In the genomic region with DNA sequence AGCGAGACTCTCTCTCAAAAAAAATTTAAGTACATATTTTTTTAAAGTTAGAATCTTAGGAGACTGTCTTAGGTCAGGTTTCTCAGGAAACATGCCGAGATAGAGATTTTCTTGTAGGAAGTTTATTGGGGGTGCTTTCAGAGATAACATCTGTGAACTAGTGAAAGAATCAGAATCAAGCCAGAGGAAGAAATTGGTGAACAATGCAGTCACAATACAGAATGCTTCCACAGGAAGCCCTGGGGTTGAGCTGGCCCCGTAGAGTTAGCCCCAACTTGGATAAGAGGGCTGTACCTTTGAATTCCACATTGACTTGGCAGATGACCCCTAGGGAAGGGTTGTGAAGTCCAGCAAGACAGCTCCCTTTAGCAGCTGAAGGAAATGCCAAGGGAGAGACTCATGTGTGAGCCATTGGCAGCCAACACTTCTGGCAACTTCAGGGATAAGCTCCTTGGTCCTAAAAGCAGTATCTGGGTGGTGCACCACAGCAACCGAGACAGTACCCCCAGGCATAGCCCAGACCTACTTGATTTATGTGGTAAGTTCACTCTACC, we compare ENCODE assay signal across 23 cellular contexts. TPM values are rescaled to one million over a fixed set of nuclear protein-coding genes. Genes with fewer than 3 reads are reported as not detected.
DNase-seq lines count a peak whose midpoint lies in the region; ATAC-seq, FAIRE-seq and TF ChIP-seq lines count a peak whose summit lies in the region.
"Had no signal": no experiment of that assay in that cellular context is flagged by ENCODE, and none has a peak within 500 bp of the region (broad histone marks: within the 10 kb centered on the region; RNA-seq: fewer than 3 reads in every experiment).

No MANE protein-coding gene starts in this region.

- no peaks in the 10 kb centered on the region for H3K9me1 ChIP-seq in keratinocyte (ENCODE audit: control insufficient read depth, extremely low read depth, insufficient read depth, low read length)

- H3K27me3 ChIP-seq in BLaER1 treated with 17β-estradiol and CSF1 and Interleukin-3, amounts not matched to agents 10 nM and 100 nM = peaks cover 0 to 11% (median 0%) of the 10 kb centered on the region in 11 experiments; a peak in 4 of 22 replicates
- H3K27me3 ChIP-seq in bronchial epithelial cell (ENCODE audit: control insufficient read depth, insufficient read depth, low read length) (peaks cover 15% of the 10 kb centered on the region), keratinocyte (ENCODE audit: control insufficient read depth, extremely low read depth, insufficient read depth, low read length) (peaks cover 12% of the 10 kb centered on the region), spleen (replicated peaks in 1 of 7) (no peaks in the 10 kb centered on the region)
- H3K27me3 ChIP-seq: right atrium auricular region had no signal

- H4K20me1 ChIP-seq in BLaER1 treated with 17β-estradiol and CSF1 and Interleukin-3, amounts not matched to agents 10 nM and 100 nM = no peaks in the 10 kb centered on the region
- H4K20me1 ChIP-seq in keratinocyte (ENCODE audit: control insufficient read depth, extremely low read depth, insufficient read depth, low read length) = no peaks in the 10 kb centered on the region

- peaks cover 16 to 59% (median 40%) of the 10 kb centered on the region in 10 experiments for H3K4me1 ChIP-seq in BLaER1 treated with 17β-estradiol and CSF1 and Interleukin-3, amounts not matched to agents 10 nM and 100 nM
- H3K4me1 ChIP-seq in keratinocyte (ENCODE audit: control insufficient read depth, extremely low read depth, insufficient read depth, low read length) (peaks cover 20% of the 10 kb centered on the region), spleen (peaks cover 8 to 51% (median 27%) of the 10 kb centered on the region in 6 donors)
- H3K4me1 ChIP-seq: Caco-2, right atrium auricular region had no signal

- DNase-seq in HS-5 (ENCODE audit: low read depth) (peak; percentile 77), bronchial epithelial cell (ENCODE audit: low read depth) (peak; percentile 65), keratinocyte (ENCODE audit: low read depth, low spot score) (no peak), DMS153 (lab: John Stamatoyannopoulos, UW) (no peak), spleen (no peak)
- DNase-seq in stimulated activated naive CD4-positive, alpha-beta T cell (lab: John Stamatoyannopoulos, UW) = no peak
- DNase-seq: activated CD4-positive, alpha-beta T cell treated with anti-CD3 and anti-CD28 coated beads for 4 hours; activated naive CD4-positive, alpha-beta T cell; Caco-2; kidney; NCI-H774 had no signal

- WGBS in spleen, 5 donors = 61 to 67% (median 66%) methylated on average over 4 of the region's 4 CpGs

- no peaks in the 10 kb centered on the region for H3K9me3 ChIP-seq in BLaER1 treated with 17β-estradiol and CSF1 and Interleukin-3, amounts not matched to agents 10 nM and 100 nM (replicated peaks in 1 of 11)
- no peaks in the 10 kb centered on the region for H3K9me3 ChIP-seq in keratinocyte (ENCODE audit: control insufficient read depth, low read depth, low read length)
- H3K9me3 ChIP-seq in spleen = no peaks in the 10 kb centered on the region
- H3K9me3 ChIP-seq: Caco-2, right atrium auricular region had no signal

- no peak for TF ChIP-seq POLR2A in spleen (IDR thresholded peaks at IDR 0.05)

- no peak overlapping the region for H3K4me3 ChIP-seq in BLaER1 treated with 17β-estradiol and CSF1 and Interleukin-3, amounts not matched to agents 10 nM and 100 nM
- H3K4me3 ChIP-seq in bronchial epithelial cell (ENCODE audit: low read depth, low read length) = no peak overlapping the region
- no peak overlapping the region for H3K4me3 ChIP-seq in keratinocyte (ENCODE audit: control insufficient read depth in 2 of 3, extremely low read depth in 1 of 3, insufficient read depth in 2 of 3, low read depth in 1 of 3, low read length in 3 of 3)
- H3K4me3 ChIP-seq in spleen = no peak overlapping the region
- H3K4me3 ChIP-seq: GM23338, hepatocyte, right atrium auricular region had no signal

- ATAC-seq in GM18867 (IDR thresholded peaks at IDR 0.05; ENCODE audit: unreplicated experiment) = no peak
- ATAC-seq: esophagus mucosa, GM23338 had no signal

- intact Hi-C loops in spleen (cut with DNase I; ENCODE audit: low total_unique reads) = no loop called here

- FAIRE-seq in bronchial epithelial cell (lab: Jason Lieb, UNC) = no peak
- FAIRE-seq in keratinocyte (lab: Jason Lieb, UNC) = peak; percentile 67
- FAIRE-seq: astrocyte, G401.6, GM12892, kidney had no signal

- H2AFZ ChIP-seq in keratinocyte (ENCODE audit: control insufficient read depth, low read length) = no peak overlapping the region
- H2AFZ ChIP-seq: GM23338, hepatocyte had no signal

- H3K9ac ChIP-seq in BLaER1 treated with 17β-estradiol and CSF1 and Interleukin-3, amounts not matched to agents 10 nM and 100 nM = no peak overlapping the region
- no peak overlapping the region for H3K9ac ChIP-seq in keratinocyte (ENCODE audit: control insufficient read depth, extremely low read depth, insufficient read depth, low read length)
- H3K9ac ChIP-seq: KMS-11 had no signal

- H3K4me2 ChIP-seq in BLaER1 treated with 17β-estradiol and CSF1 and Interleukin-3, amounts not matched to agents 10 nM and 100 nM = peak overlapping the region in 6 of 11 experiments; percentile 3 to 71 (median 48); a peak in 9 of 22 replicates
- no peak overlapping the region for H3K4me2 ChIP-seq in keratinocyte (ENCODE audit: control insufficient read depth, extremely low read depth, insufficient read depth, low read depth, low read length)
- H3K4me2 ChIP-seq: GM23338, hepatocyte, KMS-11 had no signal

- H3K36me3 ChIP-seq in BLaER1 treated with 17β-estradiol and CSF1 and Interleukin-3, amounts not matched to agents 10 nM and 100 nM = no peaks in the 10 kb centered on the region
- no peaks in the 10 kb centered on the region for H3K36me3 ChIP-seq in bronchial epithelial cell (ENCODE audit: control insufficient read depth, insufficient read depth, low read length)
- no peaks in the 10 kb centered on the region for H3K36me3 ChIP-seq in keratinocyte (ENCODE audit: control insufficient read depth in 2 of 2, extremely low read depth in 1 of 2, insufficient read depth in 2 of 2, low read length in 2 of 2)
- H3K36me3 ChIP-seq in spleen = no peaks in the 10 kb centered on the region
- H3K36me3 ChIP-seq: right atrium auricular region had no signal

- H3K27ac ChIP-seq in BLaER1 treated with 17β-estradiol and CSF1 and Interleukin-3, amounts not matched to agents 10 nM and 100 nM = no peak overlapping the region
- H3K27ac ChIP-seq in keratinocyte (ENCODE audit: control insufficient read depth, insufficient read depth, low read length) = no peak overlapping the region
- no peak overlapping the region for H3K27ac ChIP-seq in spleen
- H3K27ac ChIP-seq: hepatocyte, KMS-11, right atrium auricular region had no signal

- TF ChIP-seq CTCF in bronchial epithelial cell (IDR thresholded peaks at IDR 0.05; ENCODE audit: insufficient read depth, low read length, severe bottlenecking) (no peak), keratinocyte (optimal IDR thresholded peaks at IDR 0.05 in 1 of 3, IDR thresholded peaks at IDR 0.05 in 1 of 3, conservative IDR thresholded peaks at IDR 0.05 in 1 of 3; ENCODE audit: extremely low read depth in 1 of 3, insufficient read depth in 2 of 3, low read length in 3 of 3) (no peak), spleen (IDR thresholded peaks at IDR 0.05 in 8 of 11, conservative IDR thresholded peaks at IDR 0.05 in 3 of 11) (no peak)

- H3K79me2 ChIP-seq in keratinocyte (ENCODE audit: control insufficient read depth, insufficient read depth, low read length) = no peaks in the 10 kb centered on the region
- H3K79me2 ChIP-seq: hepatocyte had no signal

- dilution Hi-C loops in keratinocyte (cut with MboI; ENCODE audit: extremely low pct_ligation_motif_present, low sequenced_read_pairs) = no loop called here

RNA-seq across cellular contexts. Expression of gene PLCB2, which starts 7.1 kb away (rescaled TPM):
- total RNA-seq in bronchial epithelial cell (not detected in 2 replicates), spleen (100 to 1,000 TPM; 175 to 247 (median 189) TPM)
- polyA plus RNA-seq in keratinocyte (0.52 to 1.1 TPM (median 0.73 TPM) in 3 replicates), spleen (100 to 1,000 TPM in 2 of 3 donors, 10 to 100 TPM in 1; 63.8 to 190 (median 168) TPM)
- not detected for polyA plus RNA-seq in keratinocyte (2011; ENCODE audit: low read depth)
- 0.69 and 0.72 TPM in 2 replicates for polyA plus RNA-seq in keratinocyte (2011; cell fraction: cytosol; rRNA removed)
- 0.73 and 1.3 TPM in 2 replicates for polyA plus RNA-seq in keratinocyte (2011; cell fraction: nucleus; rRNA removed)
- polyA plus RNA-seq in keratinocyte (2012; ENCODE audit: low replicate concordance) = 0.23 and 1.4 TPM in 2 replicates
- polyA minus RNA-seq in keratinocyte = 0.40 to 0.69 TPM in 2 of 3 replicates, not detected in the other
- polyA minus RNA-seq in keratinocyte (2011; cell fraction: cytosol; rRNA and poly(A)+ RNA removed) = not detected
- not detected in 2 replicates for polyA minus RNA-seq in keratinocyte (2011; cell fraction: nucleus; rRNA and poly(A)+ RNA removed)
- total RNA-seq: dermis microvascular lymphatic vessel endothelial cell had no signal

RNA-seq across cellular contexts. Expression of gene INAFM2, which starts 8.7 kb away (rescaled TPM):
- total RNA-seq in bronchial epithelial cell = 6.3 and 6.8 TPM in 2 replicates
- 9.1 to 15.2 TPM (median 13.5 TPM) in 3 replicates for polyA plus RNA-seq in keratinocyte
- polyA plus RNA-seq in keratinocyte (2011; ENCODE audit: low read depth) = 2.5 TPM
- 8.5 and 17.1 TPM in 2 replicates for polyA plus RNA-seq in keratinocyte (2011; cell fraction: cytosol; rRNA removed)
- 17.2 and 18.4 TPM in 2 replicates for polyA plus RNA-seq in keratinocyte (2011; cell fraction: nucleus; rRNA removed)
- polyA plus RNA-seq in keratinocyte (2012; ENCODE audit: low replicate concordance) = 7.8 and 18.3 TPM in 2 replicates
- polyA minus RNA-seq in keratinocyte = 4.8 to 6.7 TPM (median 6.4 TPM) in 3 replicates
- 10.7 TPM for polyA minus RNA-seq in keratinocyte (2011; cell fraction: cytosol; rRNA and poly(A)+ RNA removed)
- 4.6 and 5.9 TPM in 2 replicates for polyA minus RNA-seq in keratinocyte (2011; cell fraction: nucleus; rRNA and poly(A)+ RNA removed)
- 10 to 100 TPM; 16.8 to 29.6 (median 22.9) TPM for total RNA-seq in spleen
- 10 to 100 TPM in 1 of 3 donors, 1 to 10 TPM in 2; 7.4 to 10.9 (median 9.8) TPM for polyA plus RNA-seq in spleen

RNA-seq across cellular contexts. Expression of gene CCDC9B, which starts 25.9 kb away (rescaled TPM):
- total RNA-seq in bronchial epithelial cell (12.1 and 17.3 TPM in 2 replicates), spleen (10 to 100 TPM in 3 of 7 donors, 1 to 10 TPM in 4; 3.5 to 19.4 (median 9.4) TPM)
- polyA plus RNA-seq in keratinocyte (6.3 to 9.6 TPM (median 7.4 TPM) in 3 replicates), spleen (1 to 10 TPM; 2.2 to 8.0 (median 3.1) TPM)
- polyA plus RNA-seq in keratinocyte (2011; ENCODE audit: low read depth) = 32.3 TPM
- polyA plus RNA-seq in keratinocyte (2011; cell fraction: cytosol; rRNA removed) = 7.6 and 13.9 TPM in 2 replicates
- 105 and 122 TPM in 2 replicates for polyA plus RNA-seq in keratinocyte (2011; cell fraction: nucleus; rRNA removed)
- 22.8 and 85.9 TPM in 2 replicates for polyA plus RNA-seq in keratinocyte (2012; ENCODE audit: low replicate concordance)
- 27.3 to 109 TPM (median 58.7 TPM) in 3 replicates for polyA minus RNA-seq in keratinocyte
- polyA minus RNA-seq in keratinocyte (2011; cell fraction: cytosol; rRNA and poly(A)+ RNA removed) = 16.5 TPM
- 44.7 and 58.6 TPM in 2 replicates for polyA minus RNA-seq in keratinocyte (2011; cell fraction: nucleus; rRNA and poly(A)+ RNA removed)

RNA-seq across cellular contexts. Expression of gene ANKRD63, which starts 31.9 kb away (rescaled TPM):
- total RNA-seq in bronchial epithelial cell (not detected in 2 replicates), spleen (not detected)
- polyA plus RNA-seq in keratinocyte (not detected in 3 replicates), spleen (not detected)
- polyA plus RNA-seq in keratinocyte (2011; ENCODE audit: low read depth) = not detected
- not detected in 2 replicates for polyA plus RNA-seq in keratinocyte (2011; cell fraction: cytosol; rRNA removed)
- not detected in 2 replicates for polyA plus RNA-seq in keratinocyte (2011; cell fraction: nucleus; rRNA removed)
- polyA plus RNA-seq in keratinocyte (2012; ENCODE audit: low replicate concordance) = not detected in 2 replicates
- not detected in 3 replicates for polyA minus RNA-seq in keratinocyte
- polyA minus RNA-seq in keratinocyte (2011; cell fraction: cytosol; rRNA and poly(A)+ RNA removed) = not detected
- polyA minus RNA-seq in keratinocyte (2011; cell fraction: nucleus; rRNA and poly(A)+ RNA removed) = not detected in 2 replicates
- total RNA-seq: astrocyte, dermis microvascular lymphatic vessel endothelial cell, esophagus mucosa, kidney had no signal
- polyA plus RNA-seq: GM23338 had no signal

RNA-seq across cellular contexts. Expression of gene PHGR1, which starts 36.0 kb away (rescaled TPM):
- total RNA-seq in bronchial epithelial cell (not detected in 2 replicates), spleen (not detected)
- polyA plus RNA-seq in keratinocyte (not detected in 3 replicates), spleen (1 to 10 TPM in 1 of 3 donors, under 1 TPM in 1, not detected in 1; 0.67 to 4.9 TPM)
- polyA plus RNA-seq in keratinocyte (2011; ENCODE audit: low read depth) = not detected
- polyA plus RNA-seq in keratinocyte (2011; cell fraction: cytosol; rRNA removed) = not detected in 2 replicates
- polyA plus RNA-seq in keratinocyte (2011; cell fraction: nucleus; rRNA removed) = not detected in 2 replicates
- not detected in 2 replicates for polyA plus RNA-seq in keratinocyte (2012; ENCODE audit: low replicate concordance)
- polyA minus RNA-seq in keratinocyte = not detected in 3 replicates
- polyA minus RNA-seq in keratinocyte (2011; cell fraction: cytosol; rRNA and poly(A)+ RNA removed) = not detected
- polyA minus RNA-seq in keratinocyte (2011; cell fraction: nucleus; rRNA and poly(A)+ RNA removed) = not detected in 2 replicates
- total RNA-seq: astrocyte, dermis microvascular lymphatic vessel endothelial cell, esophagus mucosa, GM23338, kidney, mesothelial cell of epicardium, right atrium auricular region had no signal
- polyA plus RNA-seq: GM23338 had no signal

Comparison
In these comparisons a context has a peak if more than half of its experiments do, and no peak if none do; other contexts are left out.
1. DNase-seq: peak in HS-5 (single experiment) and bronchial epithelial cell (single experiment); none in keratinocyte (single experiment), DMS153 (single experiment), stimulated activated naive CD4-positive, alpha-beta T cell (0 of 6) and spleen (single experiment).
2. RNA of gene PLCB2, which starts 7.1 kb away (total RNA-seq): 175 to 247 TPM in spleen; not detected in bronchial epithelial cell; every median in the first group is over 100 times any median in the second.